Comparison of ENCODE assay signal across 1 cellular context in the genomic region with DNA sequence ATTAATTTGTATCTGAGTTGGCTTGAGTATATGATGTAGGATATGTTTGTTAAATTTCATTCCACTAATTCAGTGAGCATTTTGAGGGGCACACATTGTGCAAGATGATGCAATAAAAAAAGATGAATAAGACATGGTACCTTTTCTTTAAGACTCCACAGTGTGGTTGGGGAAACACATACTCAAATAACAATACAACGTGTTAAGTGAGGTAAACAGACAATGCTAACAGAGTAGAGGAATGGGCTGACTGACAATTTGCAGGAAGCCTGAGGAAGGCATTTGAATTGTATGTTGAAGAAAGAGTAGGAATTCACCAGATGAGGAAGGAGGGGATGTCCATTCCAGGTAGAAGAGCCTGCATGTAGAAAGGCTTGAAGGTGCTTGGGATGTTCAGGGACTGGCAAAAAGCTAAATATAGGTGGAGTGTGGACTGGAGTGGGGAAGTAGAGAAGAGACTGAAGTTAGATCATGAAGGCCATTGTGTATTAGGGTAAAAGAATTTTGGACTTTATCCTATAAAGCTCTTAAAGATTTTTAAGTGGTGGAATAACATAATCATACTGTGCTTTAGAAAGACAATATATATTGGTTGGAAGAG.
TF ChIP-seq lines count a peak whose summit lies in the region.

No MANE protein-coding gene starts in this region.

TF ChIP-seq in SK-N-SH, 30 proteins besides CTCF, POLR2A, EP300 and RAD21 (continued from another document):
- TF ChIP-seq, protein P1, sequence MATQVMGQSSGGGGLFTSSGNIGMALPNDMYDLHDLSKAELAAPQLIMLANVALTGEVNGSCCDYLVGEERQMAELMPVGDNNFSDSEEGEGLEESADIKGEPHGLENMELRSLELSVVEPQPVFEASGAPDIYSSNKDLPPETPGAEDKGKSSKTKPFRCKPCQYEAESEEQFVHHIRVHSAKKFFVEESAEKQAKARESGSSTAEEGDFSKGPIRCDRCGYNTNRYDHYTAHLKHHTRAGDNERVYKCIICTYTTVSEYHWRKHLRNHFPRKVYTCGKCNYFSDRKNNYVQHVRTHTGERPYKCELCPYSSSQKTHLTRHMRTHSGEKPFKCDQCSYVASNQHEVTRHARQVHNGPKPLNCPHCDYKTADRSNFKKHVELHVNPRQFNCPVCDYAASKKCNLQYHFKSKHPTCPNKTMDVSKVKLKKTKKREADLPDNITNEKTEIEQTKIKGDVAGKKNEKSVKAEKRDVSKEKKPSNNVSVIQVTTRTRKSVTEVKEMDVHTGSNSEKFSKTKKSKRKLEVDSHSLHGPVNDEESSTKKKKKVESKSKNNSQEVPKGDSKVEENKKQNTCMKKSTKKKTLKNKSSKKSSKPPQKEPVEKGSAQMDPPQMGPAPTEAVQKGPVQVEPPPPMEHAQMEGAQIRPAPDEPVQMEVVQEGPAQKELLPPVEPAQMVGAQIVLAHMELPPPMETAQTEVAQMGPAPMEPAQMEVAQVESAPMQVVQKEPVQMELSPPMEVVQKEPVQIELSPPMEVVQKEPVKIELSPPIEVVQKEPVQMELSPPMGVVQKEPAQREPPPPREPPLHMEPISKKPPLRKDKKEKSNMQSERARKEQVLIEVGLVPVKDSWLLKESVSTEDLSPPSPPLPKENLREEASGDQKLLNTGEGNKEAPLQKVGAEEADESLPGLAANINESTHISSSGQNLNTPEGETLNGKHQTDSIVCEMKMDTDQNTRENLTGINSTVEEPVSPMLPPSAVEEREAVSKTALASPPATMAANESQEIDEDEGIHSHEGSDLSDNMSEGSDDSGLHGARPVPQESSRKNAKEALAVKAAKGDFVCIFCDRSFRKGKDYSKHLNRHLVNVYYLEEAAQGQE (IDR thresholded peaks at IDR 0.05; ENCODE audit: low read depth, low read length), result no peak
- TF ChIP-seq, protein P2, sequence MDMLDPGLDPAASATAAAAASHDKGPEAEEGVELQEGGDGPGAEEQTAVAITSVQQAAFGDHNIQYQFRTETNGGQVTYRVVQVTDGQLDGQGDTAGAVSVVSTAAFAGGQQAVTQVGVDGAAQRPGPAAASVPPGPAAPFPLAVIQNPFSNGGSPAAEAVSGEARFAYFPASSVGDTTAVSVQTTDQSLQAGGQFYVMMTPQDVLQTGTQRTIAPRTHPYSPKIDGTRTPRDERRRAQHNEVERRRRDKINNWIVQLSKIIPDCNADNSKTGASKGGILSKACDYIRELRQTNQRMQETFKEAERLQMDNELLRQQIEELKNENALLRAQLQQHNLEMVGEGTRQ (IDR thresholded peaks at IDR 0.05; ENCODE audit: borderline replicate concordance, low read depth, low read length), result no peak
- TF ChIP-seq RXRA (IDR thresholded peaks at IDR 0.05; ENCODE audit: borderline replicate concordance, low read depth), result no peak
- TF ChIP-seq, protein P3, sequence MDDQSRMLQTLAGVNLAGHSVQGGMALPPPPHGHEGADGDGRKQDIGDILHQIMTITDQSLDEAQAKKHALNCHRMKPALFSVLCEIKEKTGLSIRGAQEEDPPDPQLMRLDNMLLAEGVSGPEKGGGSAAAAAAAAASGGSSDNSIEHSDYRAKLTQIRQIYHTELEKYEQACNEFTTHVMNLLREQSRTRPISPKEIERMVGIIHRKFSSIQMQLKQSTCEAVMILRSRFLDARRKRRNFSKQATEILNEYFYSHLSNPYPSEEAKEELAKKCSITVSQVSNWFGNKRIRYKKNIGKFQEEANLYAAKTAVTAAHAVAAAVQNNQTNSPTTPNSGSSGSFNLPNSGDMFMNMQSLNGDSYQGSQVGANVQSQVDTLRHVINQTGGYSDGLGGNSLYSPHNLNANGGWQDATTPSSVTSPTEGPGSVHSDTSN (IDR thresholded peaks at IDR 0.05), result no peak
- TF ChIP-seq, protein P4, sequence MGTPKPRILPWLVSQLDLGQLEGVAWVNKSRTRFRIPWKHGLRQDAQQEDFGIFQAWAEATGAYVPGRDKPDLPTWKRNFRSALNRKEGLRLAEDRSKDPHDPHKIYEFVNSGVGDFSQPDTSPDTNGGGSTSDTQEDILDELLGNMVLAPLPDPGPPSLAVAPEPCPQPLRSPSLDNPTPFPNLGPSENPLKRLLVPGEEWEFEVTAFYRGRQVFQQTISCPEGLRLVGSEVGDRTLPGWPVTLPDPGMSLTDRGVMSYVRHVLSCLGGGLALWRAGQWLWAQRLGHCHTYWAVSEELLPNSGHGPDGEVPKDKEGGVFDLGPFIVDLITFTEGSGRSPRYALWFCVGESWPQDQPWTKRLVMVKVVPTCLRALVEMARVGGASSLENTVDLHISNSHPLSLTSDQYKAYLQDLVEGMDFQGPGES (IDR thresholded peaks at IDR 0.05; ENCODE audit: low read depth, low read length), result no peak
- TF ChIP-seq, protein P5, sequence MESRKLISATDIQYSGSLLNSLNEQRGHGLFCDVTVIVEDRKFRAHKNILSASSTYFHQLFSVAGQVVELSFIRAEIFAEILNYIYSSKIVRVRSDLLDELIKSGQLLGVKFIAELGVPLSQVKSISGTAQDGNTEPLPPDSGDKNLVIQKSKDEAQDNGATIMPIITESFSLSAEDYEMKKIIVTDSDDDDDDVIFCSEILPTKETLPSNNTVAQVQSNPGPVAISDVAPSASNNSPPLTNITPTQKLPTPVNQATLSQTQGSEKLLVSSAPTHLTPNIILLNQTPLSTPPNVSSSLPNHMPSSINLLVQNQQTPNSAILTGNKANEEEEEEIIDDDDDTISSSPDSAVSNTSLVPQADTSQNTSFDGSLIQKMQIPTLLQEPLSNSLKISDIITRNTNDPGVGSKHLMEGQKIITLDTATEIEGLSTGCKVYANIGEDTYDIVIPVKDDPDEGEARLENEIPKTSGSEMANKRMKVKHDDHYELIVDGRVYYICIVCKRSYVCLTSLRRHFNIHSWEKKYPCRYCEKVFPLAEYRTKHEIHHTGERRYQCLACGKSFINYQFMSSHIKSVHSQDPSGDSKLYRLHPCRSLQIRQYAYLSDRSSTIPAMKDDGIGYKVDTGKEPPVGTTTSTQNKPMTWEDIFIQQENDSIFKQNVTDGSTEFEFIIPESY (IDR thresholded peaks at IDR 0.05; ENCODE audit: borderline replicate concordance, low read depth), result no peak
- TF ChIP-seq GABPA (IDR thresholded peaks at IDR 0.05; ENCODE audit: low read depth), result no peak
- TF ChIP-seq TAF1 (IDR thresholded peaks at IDR 0.05; ENCODE audit: borderline replicate concordance, low read depth, low read length), result no peak
- TF ChIP-seq MEF2A (IDR thresholded peaks at IDR 0.05; ENCODE audit: borderline replicate concordance, low read depth), result no peak
- TF ChIP-seq, protein P6, sequence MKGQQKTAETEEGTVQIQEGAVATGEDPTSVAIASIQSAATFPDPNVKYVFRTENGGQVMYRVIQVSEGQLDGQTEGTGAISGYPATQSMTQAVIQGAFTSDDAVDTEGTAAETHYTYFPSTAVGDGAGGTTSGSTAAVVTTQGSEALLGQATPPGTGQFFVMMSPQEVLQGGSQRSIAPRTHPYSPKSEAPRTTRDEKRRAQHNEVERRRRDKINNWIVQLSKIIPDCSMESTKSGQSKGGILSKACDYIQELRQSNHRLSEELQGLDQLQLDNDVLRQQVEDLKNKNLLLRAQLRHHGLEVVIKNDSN (IDR thresholded peaks at IDR 0.05; ENCODE audit: borderline replicate concordance, low read depth), result no peak
- TF ChIP-seq FOSL2 (IDR thresholded peaks at IDR 0.05; ENCODE audit: borderline replicate concordance, low read depth), result no peak
- no peak for TF ChIP-seq FOXM1 (IDR thresholded peaks at IDR 0.05; ENCODE audit: low read depth)
- TF ChIP-seq TCF12 (IDR thresholded peaks at IDR 0.05), result no peak
- TF ChIP-seq JUND (IDR thresholded peaks at IDR 0.05), result no peak
- TF ChIP-seq ELF1 (IDR thresholded peaks at IDR 0.05), result no peak
